Comparison of ENCODE assay signal across 22 cellular contexts in genomic region chr9:115808695-115809094, GRCh38.
A peak's percentile ranks its signal among the peaks of the same experiment; 100 is the strongest.
DNase-seq lines count a peak whose midpoint lies in the region; TF ChIP-seq lines count a peak whose summit lies in the region.
"Had no signal": no experiment of that assay in that cellular context is flagged by ENCODE, and none has a peak within 500 bp of the region (broad histone marks: within the 10 kb centered on the region; RNA-seq: fewer than 3 reads in every experiment).

No MANE protein-coding gene starts in this region.

- TF ChIP-seq CTCF in choroid plexus epithelial cell (conservative IDR thresholded peaks at IDR 0.05; ENCODE audit: low read depth, low read length) = no peak

- DNase-seq in AG08396 (ENCODE audit: low spot score) (peak; percentile 12), NCI-H226 (peak; percentile 91), choroid plexus epithelial cell (ENCODE audit: low read depth) (peak; percentile 49), kidney tubule cell (ENCODE audit: low spot score) (peak; percentile 24), NCI-H146 treated with DMSO at 0.1 percent for 48 hours (lab: John Stamatoyannopoulos, UW; ENCODE audit: unreplicated experiment) (no peak), RKO (ENCODE audit: low spot score) (no peak)
- DNase-seq in stimulated activated CD4-positive, alpha-beta T cell treated with anti-CD3 and anti-CD28 coated beads, Interleukin-4, amount 100 ng/mL, for 1 hour = no peak
- no peak for DNase-seq in activated CD4-positive, alpha-beta T cell treated with anti-CD3 and anti-CD28 coated beads, Interleukin-2, amount 50 U/mL, for 1 hour
- DNase-seq: activated CD4-positive, alpha-beta T cell treated with anti-CD3 and anti-CD28 coated beads, Interleukin-2, amount 10 ng/mL, durations not matched to agents 24 days and 14 days; anterior cingulate cortex; Caco-2; DND-41; effector memory CD4-positive, alpha-beta T cell; H7; NCI-H1092; NCI-H2029 treated with DMSO at 0.1 percent for 48 hours; NCI-H345; NCI-H774; sigmoid colon had no signal

- no peak overlapping the region for H3K4me3 ChIP-seq in choroid plexus epithelial cell (ENCODE audit: low read depth, low read length)
- H3K4me3 ChIP-seq: BLaER1, esophagus muscularis mucosa, neural progenitor cell, sigmoid colon had no signal

Comparison
In these comparisons a context has a peak if more than half of its experiments do, and no peak if none do; other contexts are left out.
1. DNase-seq: peak in AG08396 (single experiment), NCI-H226 (single experiment), choroid plexus epithelial cell (single experiment) and kidney tubule cell (single experiment); none in NCI-H146 treated with DMSO at 0.1 percent for 48 hours (single experiment), stimulated activated CD4-positive, alpha-beta T cell treated with anti-CD3 and anti-CD28 coated beads, Interleukin-4, amount 100 ng/mL, for 1 hour (single experiment), activated CD4-positive, alpha-beta T cell treated with anti-CD3 and anti-CD28 coated beads, Interleukin-2, amount 50 U/mL, for 1 hour (single experiment) and RKO (single experiment).